In genomic region chr3:25338158-25338725, GRCh38 we compare ENCODE assay signal across 14 cellular contexts.
"Had no signal": no experiment of that assay in that cellular context is flagged by ENCODE, and none has a peak within 500 bp of the region (broad histone marks: within the 10 kb centered on the region; RNA-seq: fewer than 3 reads in every experiment).

No MANE protein-coding gene starts in this region.

- H3K9me3 Mint-ChIP-seq: activated naive CD4-positive, alpha-beta T cell treated with anti-CD3 and anti-CD28 coated beads for 36 hours had no signal

- H3K4me1 Mint-ChIP-seq: activated T-helper 17 cell treated with anti-CD3 and anti-CD28 coated beads, Interleukin-2, amount 50 U/mL, for 72 hours had no signal

- DNase-seq: activated CD4-positive, alpha-beta T cell treated with anti-CD3 and anti-CD28 coated beads, Interleukin-2, amount 50 U/mL, for 1 hour; activated naive CD4-positive, alpha-beta T cell treated with anti-CD3 and anti-CD28 coated beads for 36 hours; activated T-cell treated with anti-CD3 and anti-CD28 coated beads for 4 hours; adrenal gland; caudate nucleus; effector CD4-positive, alpha-beta T cell; gastrocnemius medialis; kidney; nephron progenitor cell; stimulated activated CD4-positive, alpha-beta T cell treated with anti-CD3 and anti-CD28 coated beads, Interleukin-4, amount 100 ng/mL, for 4 hours; stomach; T-helper 2 cell; uterus had no signal

- H3K27me3 Mint-ChIP-seq: activated T-helper 17 cell treated with anti-CD3 and anti-CD28 coated beads, Interleukin-2, amount 50 U/mL, for 72 hours had no signal

- H3K4me3 Mint-ChIP-seq: activated naive CD4-positive, alpha-beta T cell treated with anti-CD3 and anti-CD28 coated beads for 36 hours; activated T-helper 17 cell treated with anti-CD3 and anti-CD28 coated beads, Interleukin-2, amount 50 U/mL, for 72 hours; nephron progenitor cell had no signal

- H3K27ac Mint-ChIP-seq: activated naive CD4-positive, alpha-beta T cell treated with anti-CD3 and anti-CD28 coated beads for 36 hours; activated T-helper 17 cell treated with anti-CD3 and anti-CD28 coated beads, Interleukin-2, amount 50 U/mL, for 72 hours; nephron progenitor cell had no signal

- ATAC-seq: activated T-helper 17 cell treated with anti-CD3 and anti-CD28 coated beads, Interleukin-2, amount 50 U/mL, for 72 hours; gastrocnemius medialis had no signal
